ENCODE assay signal across 8 cellular contexts in genomic region chr19:36115453-36116343, GRCh38. TPM values are rescaled to one million over a fixed set of nuclear protein-coding genes. Genes with fewer than 3 reads are reported as not detected.
DNase-seq lines count a peak whose midpoint lies in the region; ATAC-seq, FAIRE-seq and TF ChIP-seq lines count a peak whose summit lies in the region.

TBCB (plus strand) TSS chr19:36115468; CDS start chr19:36115561, 93 bp downstream.

- H3K4me3 ChIP-seq in epithelial cell of esophagus (ENCODE audit: low read length) (peak within 1 kb of the TSS; percentile 97), stomach (peak within 1 kb of the TSS; percentile 83 to 94 (median 88))

- H3K36me3 Mint-ChIP-seq in activated CD8-positive, alpha-beta memory T cell treated with anti-CD3 and anti-CD28 coated beads, Interleukin-2, amount 10 ng/mL, durations not matched to agents 7 days and 5 days = peaks cover 18% of the 10 kb centered on the region
- H3K36me3 Mint-ChIP-seq in natural killer cell = no peaks in the 10 kb centered on the region

- CTCF ChIA-PET in activated CD8-positive, alpha-beta memory T cell treated with anti-CD3 and anti-CD28 coated beads, Interleukin-2, amount 10 ng/mL, durations not matched to agents 7 days and 5 days (lab: Charles Lee) = interaction anchor here (0.6 to 5.8 kb wide), 8 partner anchors 9 to 59 kb away, joined by 3 to 24 read pairs (median 4); no protein-coding TSS in a partner anchor

- FAIRE-seq in H54 (lab: Jason Lieb, UNC) = no peak

- no peaks in the 10 kb centered on the region for H3K9me3 ChIP-seq in ES-I3 (ENCODE audit: control insufficient read depth, insufficient read depth, low read length)
- no peaks in the 10 kb centered on the region for H3K9me3 ChIP-seq in stomach

- peak; percentile 77 for TF ChIP-seq POLR2A in H54 (IDR thresholded peaks at IDR 0.05; ENCODE audit: low read depth, low read length)
- no peak for TF ChIP-seq POLR2A in stomach (IDR thresholded peaks at IDR 0.05)

- DNase-seq in H54 (ENCODE audit: insufficient read length, low spot score) (peak; percentile 83), NCI-H510A (lab: John Stamatoyannopoulos, UW) (peak; percentile 73), epithelial cell of esophagus (ENCODE audit: low read depth) (no peak), natural killer cell (no peak), stomach (peak; percentile 84), Ammon's horn (ENCODE audit: low spot score) (no peak)
- peak; percentile 93 for DNase-seq in activated CD8-positive, alpha-beta memory T cell treated with anti-CD3 and anti-CD28 coated beads, Interleukin-2, amount 10 ng/mL, durations not matched to agents 7 days and 5 days

- TF ChIP-seq EP300 in stomach (IDR thresholded peaks at IDR 0.05) = no peak

- peak within 1 kb of the TSS; percentile 88 to 92 (median 92) for H3K27ac ChIP-seq in stomach

- H3K9ac ChIP-seq in ES-I3 (ENCODE audit: low read depth, low read length) = peak within 1 kb of the TSS; percentile 90

- H3K36me3 ChIP-seq in ES-I3 (ENCODE audit: insufficient read depth, low read length) (peaks cover 6% of the 10 kb centered on the region), stomach (peaks cover 34 to 71% (median 67%) of the 10 kb centered on the region in 4 donors)

- peak; percentile 62 for ATAC-seq in activated CD8-positive, alpha-beta memory T cell treated with anti-CD3 and anti-CD28 coated beads, Interleukin-2, amount 10 ng/mL, durations not matched to agents 7 days and 5 days
- ATAC-seq in natural killer cell = peak in 2 of 3 donors; percentile 45 to 70

- WGBS in stomach, 5 donors = 3 to 5% (median 4%) methylated on average over 31 to 59 of the region's 59 CpGs

- intact Hi-C loops in natural killer cell (cut with micrococcal nuclease) (loop anchor here (1.0 to 10.0 kb wide), 6 partner anchors 12 to 368 kb away; partner anchors contain the start of genes LIN37, PSENEN, SDHAF1 and THAP8), stomach (cut with DNase I; ENCODE audit: low total_unique reads) (no loop called here)

- peak within 1 kb of the TSS; percentile 94 for H3K27ac Mint-ChIP-seq in activated CD8-positive, alpha-beta memory T cell treated with anti-CD3 and anti-CD28 coated beads, Interleukin-2, amount 10 ng/mL, durations not matched to agents 7 days and 5 days
- H3K27ac Mint-ChIP-seq in natural killer cell = peak within 1 kb of the TSS; percentile 95 to 99

- H3K4me1 ChIP-seq in ES-I3 (ENCODE audit: insufficient read depth, low read length) = peaks cover 13% of the 10 kb centered on the region
- H3K4me1 ChIP-seq in stomach = peaks cover 20 to 50% (median 36%) of the 10 kb centered on the region in 4 donors

- no peaks in the 10 kb centered on the region for H3K9me3 Mint-ChIP-seq in activated CD8-positive, alpha-beta memory T cell treated with anti-CD3 and anti-CD28 coated beads, Interleukin-2, amount 10 ng/mL, durations not matched to agents 7 days and 5 days (ENCODE audit: low read depth)
- H3K9me3 Mint-ChIP-seq in natural killer cell = no peaks in the 10 kb centered on the region

- H3K4me1 Mint-ChIP-seq in activated CD8-positive, alpha-beta memory T cell treated with anti-CD3 and anti-CD28 coated beads, Interleukin-2, amount 10 ng/mL, durations not matched to agents 7 days and 5 days = peaks cover 35% of the 10 kb centered on the region
- peaks cover 36 to 61% of the 10 kb centered on the region in 2 donors for H3K4me1 Mint-ChIP-seq in natural killer cell

- H3K4me3 Mint-ChIP-seq in activated CD8-positive, alpha-beta memory T cell treated with anti-CD3 and anti-CD28 coated beads, Interleukin-2, amount 10 ng/mL, durations not matched to agents 7 days and 5 days = peak within 1 kb of the TSS; percentile 91
- peak within 1 kb of the TSS; percentile 90 for H3K4me3 Mint-ChIP-seq in natural killer cell

- H3K27me3 ChIP-seq in stomach = no peaks in the 10 kb centered on the region

- TF ChIP-seq CTCF in epithelial cell of esophagus (IDR thresholded peaks at IDR 0.05; ENCODE audit: insufficient read depth, low read depth, low read length, missing control alignments) (no peak), natural killer cell (IDR thresholded peaks at IDR 0.05) (no peak), stomach (IDR thresholded peaks at IDR 0.05) (no peak)

- peaks cover 2% of the 10 kb centered on the region for H3K27me3 Mint-ChIP-seq in activated CD8-positive, alpha-beta memory T cell treated with anti-CD3 and anti-CD28 coated beads, Interleukin-2, amount 10 ng/mL, durations not matched to agents 7 days and 5 days
- no peaks in the 10 kb centered on the region for H3K27me3 Mint-ChIP-seq in natural killer cell (ENCODE audit: low read depth in 2 of 2)

RNA-seq across cellular contexts. Expression of gene TBCB, which starts in this region (rescaled TPM):
- total RNA-seq in activated CD8-positive, alpha-beta memory T cell treated with anti-CD3 and anti-CD28 coated beads, Interleukin-2, amount 10 ng/mL, durations not matched to agents 7 days and 5 days = 100 to 1,000 TPM; 141 to 166 TPM
- 100 to 1,000 TPM; 153 to 180 (median 175) TPM for total RNA-seq in natural killer cell
- total RNA-seq in stomach = 100 to 1,000 TPM in 1 of 5 donors, 10 to 100 TPM in 4; 32.1 to 263 (median 71.0) TPM
- 100 to 1,000 TPM; 137 to 165 (median 140) TPM for polyA plus RNA-seq in stomach

Comparison
In these comparisons a context has a peak if more than half of its experiments do, and no peak if none do; other contexts are left out.
1. DNase-seq: peak in H54 (single experiment), NCI-H510A (single experiment), activated CD8-positive, alpha-beta memory T cell treated with anti-CD3 and anti-CD28 coated beads, Interleukin-2, amount 10 ng/mL, durations not matched to agents 7 days and 5 days (single experiment) and stomach (single experiment); none in epithelial cell of esophagus (single experiment), natural killer cell (single experiment) and Ammon's horn (single experiment).